Comparison of ENCODE assay signal across 19 cellular contexts in genomic region chr13:113420833-113421600, GRCh38. TPM values are rescaled to one million over a fixed set of nuclear protein-coding genes. Genes with fewer than 3 reads are reported as not detected.
DNase-seq lines count a peak whose midpoint lies in the region; ATAC-seq and TF ChIP-seq lines count a peak whose summit lies in the region.
"Had no signal": no experiment of that assay in that cellular context is flagged by ENCODE, and none has a peak within 500 bp of the region (broad histone marks: within the 10 kb centered on the region; RNA-seq: fewer than 3 reads in every experiment).

No MANE protein-coding gene starts in this region.

- no peaks in the 10 kb centered on the region for H3K36me3 Mint-ChIP-seq in activated CD4-positive, alpha-beta T cell treated with anti-CD3 and anti-CD28 coated beads for 36 hours (ENCODE audit: low read depth)
- no peaks in the 10 kb centered on the region for H3K36me3 Mint-ChIP-seq in CD14-positive monocyte

- H3K4me1 Mint-ChIP-seq in activated CD4-positive, alpha-beta T cell treated with anti-CD3 and anti-CD28 coated beads for 36 hours = no peaks in the 10 kb centered on the region
- H3K4me1 Mint-ChIP-seq in CD14-positive monocyte = no peaks in the 10 kb centered on the region
- H3K4me1 Mint-ChIP-seq: activated CD4-positive, alpha-beta memory T cell treated with anti-CD3 and anti-CD28 coated beads, Interleukin-2, amount 10 ng/mL, durations not matched to agents 7 days and 5 days had no signal

- no peak overlapping the region for H3K27ac ChIP-seq in foreskin keratinocyte
- H3K27ac ChIP-seq in stomach smooth muscle (ENCODE audit: low read length) = peak overlapping the region; percentile 87
- H3K27ac ChIP-seq: 22Rv1, SJSA1 had no signal

- H3K36me3 ChIP-seq in stomach smooth muscle (ENCODE audit: control insufficient read depth in 2 of 2, insufficient read depth in 2 of 2, low read length in 2 of 2) = peaks cover 0 to 2% of the 10 kb centered on the region in 2 donors
- H3K36me3 ChIP-seq: SJSA1 had no signal

- no peaks in the 10 kb centered on the region for H3K9me3 Mint-ChIP-seq in activated CD4-positive, alpha-beta T cell treated with anti-CD3 and anti-CD28 coated beads for 36 hours (ENCODE audit: low read depth)
- peaks cover 0 to 7% (median 3%) of the 10 kb centered on the region in 7 donors for H3K9me3 Mint-ChIP-seq in CD14-positive monocyte
- H3K9me3 Mint-ChIP-seq: activated CD4-positive, alpha-beta memory T cell treated with anti-CD3 and anti-CD28 coated beads, Interleukin-2, amount 10 ng/mL, durations not matched to agents 7 days and 5 days; CD4-positive, alpha-beta T cell; effector memory CD8-positive, alpha-beta T cell; type B pancreatic cell had no signal

- TF ChIP-seq CTCF in foreskin keratinocyte (conservative IDR thresholded peaks at IDR 0.05) = no peak
- no peak for TF ChIP-seq CTCF in CD14-positive monocyte (IDR thresholded peaks at IDR 0.05)

- DNase-seq in activated CD4-positive, alpha-beta T cell treated with anti-CD3 and anti-CD28 coated beads for 36 hours = peak; percentile 12
- DNase-seq in activated CD4-positive, alpha-beta T cell treated with anti-CD3 and anti-CD28 coated beads for 1 hour = no peak
- DNase-seq in NAMALWA (ENCODE audit: low spot score) (peak; percentile 48), foreskin keratinocyte (no peak), CD14-positive monocyte (ENCODE audit: low spot score) (no peak), LoVo (ENCODE audit: low spot score) (no peak), superior temporal gyrus (ENCODE audit: extremely low spot score) (no peak)
- DNase-seq: activated CD4-positive, alpha-beta memory T cell treated with anti-CD3 and anti-CD28 coated beads, Interleukin-2, amount 10 ng/mL, durations not matched to agents 7 days and 5 days; CD4-positive, alpha-beta T cell; cerebellar nuclear complex; effector memory CD8-positive, alpha-beta T cell; NCI-H1694; stimulated activated CD4-positive, alpha-beta T cell treated with anti-CD3 and anti-CD28 coated beads, Interleukin-4, amount 100 ng/mL, for 4 hours had no signal

- peaks cover 1% of the 10 kb centered on the region for H3K27me3 Mint-ChIP-seq in activated CD4-positive, alpha-beta T cell treated with anti-CD3 and anti-CD28 coated beads for 36 hours
- peaks cover 0 to 8% (median 0%) of the 10 kb centered on the region in 3 donors for H3K27me3 Mint-ChIP-seq in CD14-positive monocyte (ENCODE audit: low read depth in 3 of 3)
- H3K27me3 Mint-ChIP-seq: activated CD4-positive, alpha-beta memory T cell treated with anti-CD3 and anti-CD28 coated beads, Interleukin-2, amount 10 ng/mL, durations not matched to agents 7 days and 5 days; CD4-positive, alpha-beta T cell had no signal

- H3K27me3 ChIP-seq in foreskin keratinocyte (peaks cover 5% of the 10 kb centered on the region), stomach smooth muscle (ENCODE audit: control insufficient read depth in 1 of 2, insufficient read depth in 2 of 2, low read length in 2 of 2) (no peaks in the 10 kb centered on the region)
- H3K27me3 ChIP-seq: SJSA1 had no signal

- no peaks in the 10 kb centered on the region for H3K4me1 ChIP-seq in foreskin keratinocyte
- H3K4me1 ChIP-seq in stomach smooth muscle (ENCODE audit: control insufficient read depth, insufficient read depth, low read length) = peaks cover 24% of the 10 kb centered on the region

- peak overlapping the region in 1 of 2 donors; percentile 54 for H3K4me3 ChIP-seq in stomach smooth muscle (ENCODE audit: low read length in 2 of 2)
- H3K4me3 ChIP-seq: SJSA1 had no signal

- H3K27ac Mint-ChIP-seq in activated CD4-positive, alpha-beta T cell treated with anti-CD3 and anti-CD28 coated beads for 36 hours = no peak overlapping the region
- H3K27ac Mint-ChIP-seq in CD14-positive monocyte = no peak overlapping the region
- H3K27ac Mint-ChIP-seq: activated CD4-positive, alpha-beta memory T cell treated with anti-CD3 and anti-CD28 coated beads, Interleukin-2, amount 10 ng/mL, durations not matched to agents 7 days and 5 days; CD4-positive, alpha-beta T cell; effector memory CD8-positive, alpha-beta T cell had no signal

- H3K9ac ChIP-seq in stomach smooth muscle (ENCODE audit: low read length in 2 of 2) = peak overlapping the region in 1 of 2 donors; percentile 25

- no peak for ATAC-seq in activated CD4-positive, alpha-beta T cell treated with anti-CD3 and anti-CD28 coated beads for 36 hours
- peak; percentile 39 for ATAC-seq in foreskin keratinocyte
- ATAC-seq: effector memory CD8-positive, alpha-beta T cell; left lobe of liver had no signal

- H3K4me3 Mint-ChIP-seq in activated CD4-positive, alpha-beta T cell treated with anti-CD3 and anti-CD28 coated beads for 36 hours = no peak overlapping the region
- no peak overlapping the region for H3K4me3 Mint-ChIP-seq in CD14-positive monocyte
- H3K4me3 Mint-ChIP-seq: activated CD4-positive, alpha-beta memory T cell treated with anti-CD3 and anti-CD28 coated beads, Interleukin-2, amount 10 ng/mL, durations not matched to agents 7 days and 5 days; CD4-positive, alpha-beta T cell; effector memory CD8-positive, alpha-beta T cell; type B pancreatic cell had no signal

- intact Hi-C loops in activated CD4-positive, alpha-beta T cell treated with anti-CD3 and anti-CD28 coated beads for 36 hours (cut with DNase I, micrococcal nuclease) = no loop called here
- intact Hi-C loops in CD14-positive monocyte (cut with micrococcal nuclease) = no loop called here

- CTCF ChIA-PET in activated CD4-positive, alpha-beta T cell treated with anti-CD3 and anti-CD28 coated beads for 36 hours (lab: Charles Lee) = no interaction called here

- H3K9me3 ChIP-seq in stomach smooth muscle (ENCODE audit: control insufficient read depth in 2 of 2, low read length in 2 of 2) = no peaks in the 10 kb centered on the region
- H3K9me3 ChIP-seq: SJSA1 had no signal

- POLR2A ChIA-PET in activated CD4-positive, alpha-beta T cell treated with anti-CD3 and anti-CD28 coated beads for 36 hours (lab: Charles Lee) = no interaction called here

RNA-seq across cellular contexts. Expression of gene ADPRHL1, which starts 32.3 kb away (rescaled TPM):
- under 1 TPM; 0.25 to 0.49 TPM for total RNA-seq in activated CD4-positive, alpha-beta T cell treated with anti-CD3 and anti-CD28 coated beads for 36 hours
- 0.74 and 1.0 TPM in 2 replicates for total RNA-seq in foreskin keratinocyte
- polyA plus RNA-seq in foreskin keratinocyte (0.52 and 0.72 TPM in 2 replicates), CD14-positive monocyte (under 1 TPM; 0.15 to 0.27 TPM)

RNA-seq across cellular contexts. Expression of gene GRTP1, which starts 57.1 kb away (rescaled TPM):
- total RNA-seq in activated CD4-positive, alpha-beta T cell treated with anti-CD3 and anti-CD28 coated beads for 36 hours = 1 to 10 TPM; 1.6 to 2.1 TPM
- 5.0 and 10.6 TPM in 2 replicates for total RNA-seq in foreskin keratinocyte
- 5.3 and 11.2 TPM in 2 replicates for polyA plus RNA-seq in foreskin keratinocyte
- polyA plus RNA-seq in CD14-positive monocyte = not detected
- total RNA-seq: LHCN-M2 had no signal

Comparison
In these comparisons a context has a peak if more than half of its experiments do, and no peak if none do; other contexts are left out.
1. DNase-seq: peak in activated CD4-positive, alpha-beta T cell treated with anti-CD3 and anti-CD28 coated beads for 36 hours (single experiment) and NAMALWA (single experiment); none in activated CD4-positive, alpha-beta T cell treated with anti-CD3 and anti-CD28 coated beads for 1 hour (single experiment), foreskin keratinocyte (0 of 2), CD14-positive monocyte (single experiment), LoVo (single experiment) and superior temporal gyrus (single experiment).